ENCODE assay signal across 31 cellular contexts in the genomic region with DNA sequence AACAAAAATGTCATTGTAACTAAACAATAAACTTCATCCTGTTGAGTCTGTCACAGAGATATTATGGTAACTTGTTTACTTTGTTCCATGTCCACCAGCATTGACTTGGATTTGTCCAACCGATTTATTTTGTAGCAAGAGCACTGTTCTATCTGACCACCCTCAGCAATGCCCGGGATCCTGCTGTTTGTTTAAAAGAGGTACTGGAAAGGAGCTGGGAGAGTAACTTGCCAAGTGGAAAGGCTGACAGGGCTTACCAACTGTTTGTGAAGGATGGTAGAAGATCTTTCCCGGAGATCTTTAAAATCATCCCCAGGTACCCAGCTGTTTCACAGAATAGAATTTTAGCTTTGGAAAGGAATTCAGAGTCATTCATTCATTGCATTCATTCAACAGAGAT. TPM values are rescaled to one million over a fixed set of nuclear protein-coding genes. Genes with fewer than 3 reads are reported as not detected.
"Had no signal": no experiment of that assay in that cellular context is flagged by ENCODE, and none has a peak within 500 bp of the region (broad histone marks: within the 10 kb centered on the region; RNA-seq: fewer than 3 reads in every experiment).

No MANE protein-coding gene starts in this region.

- H3K27me3 Mint-ChIP-seq: activated CD4-positive, alpha-beta memory T cell treated with anti-CD3 and anti-CD28 coated beads for 36 hours; activated naive CD8-positive, alpha-beta T cell treated with anti-CD3 and anti-CD28 coated beads for 36 hours had no signal

- H3K36me3 ChIP-seq: cardiac muscle cell, SJSA1 had no signal

- H3K4me3 ChIP-seq: cardiac muscle cell, SJSA1 had no signal

- H3K9me3 Mint-ChIP-seq: activated B cell treated with CpG ODN at 0.5 μM for 24 hours; activated CD4-positive, alpha-beta memory T cell treated with anti-CD3 and anti-CD28 coated beads for 36 hours; activated naive CD8-positive, alpha-beta T cell treated with anti-CD3 and anti-CD28 coated beads for 36 hours; T-helper 1 cell treated with Interleukin-12 subunit alpha and Interleukin-12 subunit beta and Interleukin-4 antibody, amounts not matched to agents 30 μg/mL and 1 μg/mL, for 36 hours had no signal

- H3K27me3 ChIP-seq: cardiac muscle cell, SJSA1 had no signal

- H3K9ac ChIP-seq: SK-N-SH had no signal

- H3K9me3 ChIP-seq: SJSA1, SK-N-SH had no signal

- H3K9me2 ChIP-seq: SK-N-SH had no signal

- H3K4me3 Mint-ChIP-seq: activated B cell treated with CpG ODN at 0.5 μM for 24 hours; activated CD4-positive, alpha-beta memory T cell treated with anti-CD3 and anti-CD28 coated beads for 36 hours; activated CD8-positive, alpha-beta memory T cell treated with anti-CD3 and anti-CD28 coated beads, Interleukin-2, amount 10 ng/mL, durations not matched to agents 7 days and 5 days; activated naive CD8-positive, alpha-beta T cell treated with anti-CD3 and anti-CD28 coated beads for 36 hours; T-helper 1 cell treated with Interleukin-12 subunit alpha and Interleukin-12 subunit beta and Interleukin-4 antibody, amounts not matched to agents 30 μg/mL and 1 μg/mL, for 36 hours had no signal

- ATAC-seq: activated CD8-positive, alpha-beta memory T cell treated with anti-CD3 and anti-CD28 coated beads, Interleukin-2, amount 10 ng/mL, durations not matched to agents 7 days and 5 days; Panc1 had no signal

- H3K27ac Mint-ChIP-seq: activated B cell treated with CpG ODN at 0.5 μM for 24 hours; activated CD4-positive, alpha-beta memory T cell treated with anti-CD3 and anti-CD28 coated beads for 36 hours; activated CD8-positive, alpha-beta memory T cell treated with anti-CD3 and anti-CD28 coated beads, Interleukin-2, amount 10 ng/mL, durations not matched to agents 7 days and 5 days; activated naive CD8-positive, alpha-beta T cell treated with anti-CD3 and anti-CD28 coated beads for 36 hours; T-helper 1 cell treated with Interleukin-12 subunit alpha and Interleukin-12 subunit beta and Interleukin-4 antibody, amounts not matched to agents 30 μg/mL and 1 μg/mL, for 36 hours had no signal

- H3K27ac ChIP-seq: cardiac muscle cell, SJSA1, VCaP had no signal

- DNase-seq: activated B cell treated with CpG ODN at 0.5 μM for 24 hours; activated CD4-positive, alpha-beta memory T cell treated with anti-CD3 and anti-CD28 coated beads for 36 hours; activated CD4-positive, alpha-beta T cell treated with anti-CD3 and anti-CD28 coated beads for 4 hours; activated CD4-positive, alpha-beta T cell treated with anti-CD3 and anti-CD28 coated beads, Interleukin-2, amount 50 U/mL, for 1 hour; activated CD4-positive, CD25-positive, alpha-beta regulatory T cell treated with anti-CD3 and anti-CD28 coated beads, Interleukin-2, amount 50 U/mL, for 72 hours; activated CD8-positive, alpha-beta memory T cell treated with anti-CD3 and anti-CD28 coated beads, Interleukin-2, amount 10 ng/mL, durations not matched to agents 7 days and 5 days; activated CD8-positive, alpha-beta memory T cell treated with anti-CD3 and anti-CD28 coated beads, Interleukin-2, amount 50 U/mL, for 48 hours; activated effector memory CD4-positive, alpha-beta T cell treated with Interleukin-2 at 50 U/mL for 16 hours; activated naive CD4-positive, alpha-beta T cell treated with anti-CD3 and anti-CD28 coated beads, Interleukin-2, amount 50 U/mL, for 16 hours; activated naive CD8-positive, alpha-beta T cell treated with anti-CD3 and anti-CD28 coated beads for 36 hours; activated T-cell treated with anti-CD3 and anti-CD28 coated beads, Interleukin-2, amount 50 U/mL, for 48 hours; amniotic stem cell; aorta; Kasumi-1; MM.1S; MV-4-11; NCI-H1092; NCI-H1436 treated with DMSO at 0.1 percent for 48 hours; NCI-H1694 treated with DMSO at 0.1 percent for 48 hours; NCI-H2029; NCI-H345; NCI-H524 treated with DMSO at 0.1 percent for 48 hours; RPMI8226; SHP77 treated with DMSO at 0.1 percent for 48 hours; SK-N-SH; T-helper 9 cell had no signal

RNA-seq across cellular contexts. Expression of gene BCAR1, which starts 59.1 kb away (rescaled TPM):
- total RNA-seq: activated B cell treated with CpG ODN at 0.5 μM for 24 hours had no signal
